In the genomic region with DNA sequence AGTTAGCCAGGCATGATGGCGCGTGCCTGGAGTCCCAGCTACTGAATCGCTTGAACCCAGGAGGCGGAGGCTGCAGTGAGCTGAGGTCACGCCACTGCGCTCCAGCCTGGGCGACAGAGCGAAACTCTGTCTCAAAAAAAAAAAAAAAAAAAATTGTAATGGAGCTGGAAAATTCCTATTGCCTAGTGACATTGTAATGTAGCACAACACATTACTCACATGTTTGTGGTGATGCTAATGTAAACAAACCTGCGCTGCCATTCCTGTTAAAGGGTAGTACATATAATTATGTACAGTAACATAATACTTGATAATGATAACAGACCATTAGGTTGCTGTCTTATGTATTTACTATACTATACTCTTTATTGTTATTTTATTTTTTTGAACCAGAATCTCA, we compare ENCODE assay signal across 27 cellular contexts. TPM values are rescaled to one million over a fixed set of nuclear protein-coding genes. Genes with fewer than 3 reads are reported as not detected.
DNase-seq lines count a peak whose midpoint lies in the region; ATAC-seq, FAIRE-seq and TF ChIP-seq lines count a peak whose summit lies in the region.
"Had no signal": no experiment of that assay in that cellular context is flagged by ENCODE, and none has a peak within 500 bp of the region (broad histone marks: within the 10 kb centered on the region; RNA-seq: fewer than 3 reads in every experiment).

No MANE protein-coding gene starts in this region.

- H3K4me3 ChIP-seq in astrocyte (ENCODE audit: insufficient read depth, low read depth, low read length) (no peak overlapping the region), foreskin fibroblast (ENCODE audit: low read depth in 1 of 2, low read length in 2 of 2) (no peak overlapping the region), neural progenitor cell (no peak overlapping the region)
- no peak overlapping the region for H3K4me3 ChIP-seq in naive thymus-derived CD4-positive, alpha-beta T cell (ENCODE audit: low read length)
- H3K4me3 ChIP-seq: adrenal gland, esophagus muscularis mucosa, left ventricle myocardium inferior, transverse colon had no signal

- ATAC-seq in naive thymus-derived CD4-positive, alpha-beta T cell, result no peak
- ATAC-seq in GM21423 (IDR thresholded peaks at IDR 0.05; ENCODE audit: unreplicated experiment), result no peak
- ATAC-seq: stimulated activated naive CD8-positive, alpha-beta T cell treated with anti-CD3 and anti-CD28 coated beads, Interleukin-15, amount 100 ng/mL, for 72 hours had no signal

- H3K4me1 ChIP-seq in astrocyte (ENCODE audit: insufficient read depth, low read length) (no peaks in the 10 kb centered on the region), neural progenitor cell (no peaks in the 10 kb centered on the region)
- no peaks in the 10 kb centered on the region for H3K4me1 ChIP-seq in naive thymus-derived CD4-positive, alpha-beta T cell (ENCODE audit: control insufficient read depth in 2 of 2, insufficient read depth in 2 of 2, low read length in 2 of 2)
- H3K4me1 ChIP-seq: adrenal gland, esophagus muscularis mucosa, left ventricle myocardium inferior, transverse colon had no signal

- no peaks in the 10 kb centered on the region for H3K27me3 ChIP-seq in astrocyte (ENCODE audit: insufficient read depth, low read length)
- H3K27me3 ChIP-seq in naive thymus-derived CD4-positive, alpha-beta T cell (ENCODE audit: control insufficient read depth in 2 of 2, insufficient read depth in 2 of 2, low read length in 2 of 2), result no peaks in the 10 kb centered on the region
- H3K27me3 ChIP-seq in neural progenitor cell, result no peaks in the 10 kb centered on the region
- H3K27me3 ChIP-seq: adrenal gland, esophagus muscularis mucosa, transverse colon had no signal

- no peaks in the 10 kb centered on the region for H3F3A ChIP-seq in neural progenitor cell (ENCODE audit: low read depth)

- no peak for TF ChIP-seq CTCF in HFFc6 (IDR thresholded peaks at IDR 0.05)
- no peak for TF ChIP-seq CTCF in astrocyte (IDR thresholded peaks at IDR 0.05; ENCODE audit: insufficient read depth, low read depth, low read length)
- TF ChIP-seq CTCF in foreskin fibroblast (IDR thresholded peaks at IDR 0.05; ENCODE audit: low read depth, low read length), result no peak
- TF ChIP-seq CTCF in neural progenitor cell (IDR thresholded peaks at IDR 0.05), result no peak

- in situ Hi-C loops in Caki2 (cut with HindIII; ENCODE audit: low pct_unique_long_range_greater_than_20kb, low sequenced_read_pairs), result no loop called here

- no peaks in the 10 kb centered on the region for H3K9me3 Mint-ChIP-seq in HFFc6
- H3K9me3 Mint-ChIP-seq in astrocyte (ENCODE audit: unreplicated experiment), result no peaks in the 10 kb centered on the region
- H3K9me3 Mint-ChIP-seq in naive thymus-derived CD4-positive, alpha-beta T cell, result no peaks in the 10 kb centered on the region
- H3K9me3 Mint-ChIP-seq in neural progenitor cell, result no peaks in the 10 kb centered on the region
- H3K9me3 Mint-ChIP-seq: activated CD4-positive, alpha-beta memory T cell treated with anti-CD3 and anti-CD28 coated beads for 36 hours; neural crest cell; stimulated activated naive CD8-positive, alpha-beta T cell treated with anti-CD3 and anti-CD28 coated beads, Interleukin-15, amount 100 ng/mL, for 72 hours had no signal

- no peak overlapping the region for H3K27ac ChIP-seq in astrocyte (ENCODE audit: low read depth, low read length)
- H3K27ac ChIP-seq in naive thymus-derived CD4-positive, alpha-beta T cell (ENCODE audit: low read depth, low read length), result no peak overlapping the region
- H3K27ac ChIP-seq in neural progenitor cell, result no peak overlapping the region
- H3K27ac ChIP-seq: adrenal gland, esophagus muscularis mucosa, left ventricle myocardium inferior, transverse colon had no signal

- peaks cover 9% of the 10 kb centered on the region for H3K36me3 ChIP-seq in astrocyte (ENCODE audit: insufficient read depth, low read length)
- no peaks in the 10 kb centered on the region for H3K36me3 ChIP-seq in naive thymus-derived CD4-positive, alpha-beta T cell (ENCODE audit: control insufficient read depth in 2 of 3, insufficient read depth in 3 of 3, low read length in 3 of 3)
- H3K36me3 ChIP-seq in neural progenitor cell, result peaks cover 6% of the 10 kb centered on the region
- H3K36me3 ChIP-seq: adrenal gland, esophagus muscularis mucosa, left ventricle myocardium inferior, transverse colon had no signal

- no peaks in the 10 kb centered on the region for H3K9me3 ChIP-seq in astrocyte (ENCODE audit: insufficient read depth, low read depth, low read length)
- H3K9me3 ChIP-seq in naive thymus-derived CD4-positive, alpha-beta T cell (ENCODE audit: control insufficient read depth in 2 of 3, low read length in 3 of 3), result no peaks in the 10 kb centered on the region
- no peaks in the 10 kb centered on the region for H3K9me3 ChIP-seq in neural progenitor cell (ENCODE audit: low read depth)
- H3K9me3 ChIP-seq: adrenal gland, esophagus muscularis mucosa, left ventricle myocardium inferior, transverse colon had no signal

- H3K27me3 Mint-ChIP-seq in HFFc6 (ENCODE audit: insufficient read depth) (no peaks in the 10 kb centered on the region; the same call in 1 of the 2 replicates), astrocyte (ENCODE audit: low read depth, unreplicated experiment) (no peaks in the 10 kb centered on the region), neural progenitor cell (ENCODE audit: insufficient read depth, low read depth) (no peaks in the 10 kb centered on the region)
- H3K27me3 Mint-ChIP-seq in naive thymus-derived CD4-positive, alpha-beta T cell, result no peaks in the 10 kb centered on the region
- H3K27me3 Mint-ChIP-seq: activated CD4-positive, alpha-beta memory T cell treated with anti-CD3 and anti-CD28 coated beads for 36 hours; progenitor cell of endocrine pancreas; stimulated activated naive CD8-positive, alpha-beta T cell treated with anti-CD3 and anti-CD28 coated beads, Interleukin-15, amount 100 ng/mL, for 72 hours had no signal

- H3K9ac ChIP-seq in astrocyte (ENCODE audit: low read length) (no peak overlapping the region), neural progenitor cell (no peak overlapping the region)

- DNase-seq in Caki2 (ENCODE audit: low read depth) (peak; percentile 91), HFFc6 (peak; percentile 61), astrocyte (ENCODE audit: low read depth) (peak; percentile 29), foreskin fibroblast (peak; percentile 4 to 6), neural progenitor cell (ENCODE audit: low spot score) (no peak), NCI-H2227 treated with DMSO at 0.1 percent for 48 hours (lab: John Stamatoyannopoulos, UW) (no peak)
- DNase-seq in naive thymus-derived CD4-positive, alpha-beta T cell, result no peak
- DNase-seq: activated CD4-positive, alpha-beta memory T cell treated with anti-CD3 and anti-CD28 coated beads for 36 hours; activated CD4-positive, CD25-positive, alpha-beta regulatory T cell; activated gamma-delta T cell; adrenal gland; effector CD4-positive, alpha-beta T cell; head of caudate nucleus; KG1; left ventricle myocardium inferior; NCI-H1048; NCI-H2029; NCI-H524; RPMI8226; small intestine; stimulated activated naive CD8-positive, alpha-beta T cell treated with anti-CD3 and anti-CD28 coated beads, Interleukin-15, amount 100 ng/mL, for 72 hours; transverse colon had no signal

- H3K4me2 ChIP-seq in astrocyte (ENCODE audit: low read length) (no peak overlapping the region), neural progenitor cell (no peak overlapping the region)

- H2AFZ ChIP-seq in astrocyte (ENCODE audit: low read depth, low read length), result no peak overlapping the region
- no peak overlapping the region for H2AFZ ChIP-seq in neural progenitor cell (replicated peaks)

- H3K79me2 ChIP-seq in astrocyte (ENCODE audit: insufficient read depth, low read length) (no peaks in the 10 kb centered on the region), neural progenitor cell (ENCODE audit: low read depth) (no peaks in the 10 kb centered on the region)

- H4K20me1 ChIP-seq in astrocyte (ENCODE audit: insufficient read depth, low read length) (no peaks in the 10 kb centered on the region), neural progenitor cell (ENCODE audit: low read depth) (no peaks in the 10 kb centered on the region)

- intact Hi-C loops in naive thymus-derived CD4-positive, alpha-beta T cell (cut with micrococcal nuclease), result no loop called here

- H3K27ac Mint-ChIP-seq in HFFc6, result peak overlapping the region; percentile 51; the same call in 1 of the 2 replicates
- H3K27ac Mint-ChIP-seq in astrocyte (ENCODE audit: unreplicated experiment), result no peak overlapping the region
- H3K27ac Mint-ChIP-seq in naive thymus-derived CD4-positive, alpha-beta T cell, result no peak overlapping the region
- no peak overlapping the region for H3K27ac Mint-ChIP-seq in neural progenitor cell
- H3K27ac Mint-ChIP-seq: activated CD4-positive, alpha-beta memory T cell treated with anti-CD3 and anti-CD28 coated beads for 36 hours; progenitor cell of endocrine pancreas; stimulated activated naive CD8-positive, alpha-beta T cell treated with anti-CD3 and anti-CD28 coated beads, Interleukin-15, amount 100 ng/mL, for 72 hours had no signal

- H3K36me3 Mint-ChIP-seq in HFFc6 (ENCODE audit: low read depth) (no peaks in the 10 kb centered on the region), astrocyte (ENCODE audit: low read depth, unreplicated experiment) (no peaks in the 10 kb centered on the region), neural progenitor cell (peaks cover 15% of the 10 kb centered on the region)
- H3K36me3 Mint-ChIP-seq in naive thymus-derived CD4-positive, alpha-beta T cell, result peaks cover 0 to 15% (median 0%) of the 10 kb centered on the region in 5 donors

- H3K4me1 Mint-ChIP-seq in HFFc6 (ENCODE audit: low read depth) (peaks cover 6% of the 10 kb centered on the region; the same call in 1 of the 2 replicates), astrocyte (ENCODE audit: low read depth, unreplicated experiment) (no peaks in the 10 kb centered on the region), neural progenitor cell (no peaks in the 10 kb centered on the region)
- H3K4me1 Mint-ChIP-seq in naive thymus-derived CD4-positive, alpha-beta T cell, result peaks cover 0 to 3% (median 0%) of the 10 kb centered on the region in 7 donors
- H3K4me1 Mint-ChIP-seq: neural crest cell; stimulated activated naive CD8-positive, alpha-beta T cell treated with anti-CD3 and anti-CD28 coated beads, Interleukin-15, amount 100 ng/mL, for 72 hours had no signal

- POLR2A ChIA-PET in naive thymus-derived CD4-positive, alpha-beta T cell (lab: Charles Lee), result interaction anchor here (0.6 kb wide), 1 partner anchor 56 kb away, joined by 3 read pairs; no protein-coding TSS in a partner anchor

- CTCF ChIA-PET in naive thymus-derived CD4-positive, alpha-beta T cell (lab: Charles Lee), result no interaction called here

- H3K4me3 Mint-ChIP-seq in HFFc6 (no peak overlapping the region), astrocyte (ENCODE audit: unreplicated experiment) (no peak overlapping the region), neural progenitor cell (no peak overlapping the region)
- no peak overlapping the region for H3K4me3 Mint-ChIP-seq in naive thymus-derived CD4-positive, alpha-beta T cell
- H3K4me3 Mint-ChIP-seq: activated CD4-positive, alpha-beta memory T cell treated with anti-CD3 and anti-CD28 coated beads for 36 hours; neural crest cell; stimulated activated naive CD8-positive, alpha-beta T cell treated with anti-CD3 and anti-CD28 coated beads, Interleukin-15, amount 100 ng/mL, for 72 hours had no signal

- no peak for FAIRE-seq in astrocyte (lab: Jason Lieb, UNC)
- FAIRE-seq: GM18507, small intestine had no signal

RNA-seq across cellular contexts. Expression of gene KNL1, which starts 39.1 kb away (rescaled TPM):
- 9.9 and 19.8 TPM in 2 replicates for total RNA-seq in Caki2 (2014; rRNA removed; shearing (Covaris generic); ENCODE audit: low replicate concordance)
- 10 to 100 TPM in 5 of 6 experiments, 1 to 10 TPM in 1; 8.9 to 26.8 (median 20.0) TPM for total RNA-seq in HFFc6 (2021; fragmentation: NEBNext Ultra II Directional; extraction: Animal tissue kit (Norgen Biotek cat#: 25700))
- total RNA-seq in astrocyte (2.0 and 3.3 TPM in 2 replicates), neural progenitor cell (ENCODE audit: low replicate concordance) (71.7 and 125 TPM in 2 replicates)
- total RNA-seq in naive thymus-derived CD4-positive, alpha-beta T cell, result 10 to 100 TPM in 1 of 5 experiments, 1 to 10 TPM in 2, under 1 TPM in 2; 0.16 to 41.5 (median 1.7) TPM
- polyA plus RNA-seq in naive thymus-derived CD4-positive, alpha-beta T cell, result under 1 TPM; 0.08 to 0.99 TPM

Comparison
In these comparisons a context has a peak if more than half of its experiments do, and no peak if none do; other contexts are left out.
1. DNase-seq: peak in Caki2 (single experiment), HFFc6 (single experiment), astrocyte (single experiment) and foreskin fibroblast (2 of 2); none in naive thymus-derived CD4-positive, alpha-beta T cell (0 of 9), neural progenitor cell (single experiment) and NCI-H2227 treated with DMSO at 0.1 percent for 48 hours (single experiment).